8 cellular contexts compared by ENCODE assay signal in the genomic region with DNA sequence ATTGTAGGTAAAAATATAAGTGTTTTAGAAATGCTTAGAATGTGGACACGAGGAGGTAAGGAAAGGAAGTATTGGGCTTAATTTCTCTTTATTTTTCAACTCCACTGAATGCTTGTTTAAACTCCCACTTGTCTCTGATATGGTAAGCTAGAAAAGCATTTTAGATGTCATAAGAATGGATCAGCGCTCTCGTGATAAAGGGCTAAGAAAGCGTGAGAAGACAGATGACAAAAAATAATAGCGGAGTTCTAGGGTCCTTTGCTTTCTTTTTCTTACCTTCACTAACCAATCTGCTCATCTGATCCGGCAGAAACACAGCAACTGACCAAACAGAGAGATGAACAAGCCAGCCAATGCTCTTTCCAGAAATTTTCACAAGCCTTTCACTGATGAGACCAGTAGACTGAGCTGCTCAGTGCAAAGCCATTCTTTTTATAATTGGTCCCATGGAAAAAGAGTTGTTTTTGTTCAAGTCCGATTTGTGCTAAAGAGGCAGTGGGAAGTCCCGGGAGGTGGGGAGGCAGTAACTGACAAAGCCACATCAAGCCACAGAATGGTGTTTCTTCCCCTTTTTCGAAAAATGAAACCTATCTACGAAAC. TPM values are rescaled to one million over a fixed set of nuclear protein-coding genes. Genes with fewer than 3 reads are reported as not detected.
DNase-seq lines count a peak whose midpoint lies in the region; ATAC-seq and FAIRE-seq lines count a peak whose summit lies in the region.

TSS of gene TASL (minus strand) at position 405 of the 600 bp plus-strand sequence. CDS start 17,411 bp downstream, outside the sequence.

- H3K9me3 Mint-ChIP-seq in CD8-positive, alpha-beta memory T cell: no peaks in the 10 kb centered on the region

- no peak within 1 kb of the TSS for H3K9ac ChIP-seq in rectal smooth muscle tissue (ENCODE audit: low read length)

- no peaks in the 10 kb centered on the region for H3K36me3 ChIP-seq in CD8-positive, alpha-beta memory T cell (ENCODE audit: insufficient read depth, low read length)
- no peaks in the 10 kb centered on the region for H3K36me3 ChIP-seq in rectal smooth muscle tissue (ENCODE audit: control insufficient read depth, insufficient read depth, low read length)

- H3K27ac ChIP-seq in CD8-positive, alpha-beta memory T cell (ENCODE audit: low read depth, low read length): peak within 1 kb of the TSS; percentile 26
- H3K27ac ChIP-seq in rectal smooth muscle tissue (ENCODE audit: low read depth, low read length): no peak within 1 kb of the TSS

- peak within 1 kb of the TSS; percentile 34 to 94 (median 79) for H3K27ac Mint-ChIP-seq in CD8-positive, alpha-beta memory T cell

- ATAC-seq in GM19455 (IDR thresholded peaks at IDR 0.05; ENCODE audit: unreplicated experiment) (peak; percentile 85), HG03457 (IDR thresholded peaks at IDR 0.05; ENCODE audit: unreplicated experiment) (peak; percentile 78), esophagus mucosa (no peak)

- POLR2A ChIA-PET in CD8-positive, alpha-beta memory T cell (lab: Charles Lee): no interaction called here

- H3K27me3 ChIP-seq in CD8-positive, alpha-beta memory T cell (ENCODE audit: insufficient read depth, low read length, poor library complexity, severe bottlenecking): no peaks in the 10 kb centered on the region
- H3K27me3 ChIP-seq in rectal smooth muscle tissue (ENCODE audit: control insufficient read depth, insufficient read depth, low read length): no peaks in the 10 kb centered on the region

- CTCF ChIA-PET in CD8-positive, alpha-beta memory T cell (lab: Charles Lee): no interaction called here

- peaks cover 8 to 26% (median 18%) of the 10 kb centered on the region in 3 donors for H3K4me1 Mint-ChIP-seq in CD8-positive, alpha-beta memory T cell

- peak within 1 kb of the TSS; percentile 81 to 89 (median 87) for H3K4me3 Mint-ChIP-seq in CD8-positive, alpha-beta memory T cell

- peaks cover 0 to 2% (median 0%) of the 10 kb centered on the region in 3 donors for H3K36me3 Mint-ChIP-seq in CD8-positive, alpha-beta memory T cell

- H3K9me3 ChIP-seq in CD8-positive, alpha-beta memory T cell (ENCODE audit: low read length): no peaks in the 10 kb centered on the region

- DNase-seq in CD8-positive, alpha-beta memory T cell: peak in 2 of 5 donors; percentile 36 to 50
- DNase-seq in activated CD4-positive, alpha-beta T cell treated with anti-CD3 and anti-CD28 coated beads for 48 hours: peak; percentile 25
- DNase-seq in mucosa of gallbladder (ENCODE audit: low spot score) (no peak), HTR-8/SVneo (ENCODE audit: insufficient read length, low spot score) (no peak)

- H3K4me3 ChIP-seq in CD8-positive, alpha-beta memory T cell (ENCODE audit: low read length): peak within 1 kb of the TSS; percentile 52
- H3K4me3 ChIP-seq in rectal smooth muscle tissue (ENCODE audit: low read length): peak within 1 kb of the TSS; percentile 52

- H3K4me1 ChIP-seq in CD8-positive, alpha-beta memory T cell (ENCODE audit: insufficient read depth, low read length): no peaks in the 10 kb centered on the region
- no peaks in the 10 kb centered on the region for H3K4me1 ChIP-seq in rectal smooth muscle tissue (ENCODE audit: control insufficient read depth, insufficient read depth, low read length)

- no peak for FAIRE-seq in HTR-8/SVneo (lab: Jason Lieb, UNC)

- H3K27me3 Mint-ChIP-seq in CD8-positive, alpha-beta memory T cell: no peaks in the 10 kb centered on the region

RNA-seq across cellular contexts. Expression of gene TASL, which starts in this region (rescaled TPM):
- total RNA-seq in CD8-positive, alpha-beta memory T cell: 1 to 10 TPM; 1.2 to 1.5 TPM
- polyA plus RNA-seq in CD8-positive, alpha-beta memory T cell: 1.2 TPM
- 3.1 TPM for total RNA-seq in mucosa of gallbladder
- 0.16 TPM for total RNA-seq in esophagus mucosa
